24 cellular contexts compared by ENCODE assay signal in the genomic region with DNA sequence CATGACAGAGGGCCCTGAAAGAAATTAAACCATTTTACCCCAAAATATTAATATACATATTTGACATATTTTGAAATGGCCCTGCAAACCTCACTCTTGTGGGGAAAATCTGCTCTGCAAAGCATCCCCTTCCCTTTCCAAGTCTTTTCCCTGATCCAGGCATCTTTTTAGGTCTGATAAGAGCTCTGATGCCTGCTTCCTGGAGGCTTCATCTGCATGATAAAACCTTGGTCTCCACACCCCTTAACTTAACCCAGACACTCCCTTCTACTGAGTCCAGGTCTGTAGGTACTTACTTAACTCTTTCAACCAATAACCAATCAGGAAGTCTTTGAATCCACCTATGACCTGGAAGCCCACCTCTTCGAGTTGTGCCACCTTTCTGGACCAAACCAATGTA. TPM values are rescaled to one million over a fixed set of nuclear protein-coding genes. Genes with fewer than 3 reads are reported as not detected.
"Had no signal": no experiment of that assay in that cellular context is flagged by ENCODE, and none has a peak within 500 bp of the region (broad histone marks: within the 10 kb centered on the region; RNA-seq: fewer than 3 reads in every experiment).

No MANE protein-coding gene starts in this region.

- H3K9me3 Mint-ChIP-seq: type B pancreatic cell had no signal

- H3K27ac Mint-ChIP-seq: stimulated activated naive B cell treated with anti-CD40 and anti-IgM and Interleukin-4, amounts not matched to agents 10 μg/mL and 1 μg/mL and 100 μg/mL, for 72 hours; type B pancreatic cell had no signal

- H3K27ac ChIP-seq: epithelial cell of prostate, esophagus muscularis mucosa, gastrocnemius medialis, thyroid gland had no signal

- H3K27me3 ChIP-seq: esophagus muscularis mucosa, gastrocnemius medialis, heart right ventricle, thyroid gland had no signal

- H3K27me3 Mint-ChIP-seq: type B pancreatic cell had no signal

- H3K36me3 Mint-ChIP-seq: type B pancreatic cell had no signal

- ATAC-seq: gastrocnemius medialis; left colon; naive thymus-derived CD8-positive, alpha-beta T cell; sciatic nerve; stimulated activated naive B cell treated with anti-CD40 and anti-IgM and Interleukin-4, amounts not matched to agents 10 μg/mL and 1 μg/mL and 100 μg/mL, for 72 hours had no signal

- DNase-seq: cortex of kidney; effector memory CD4-positive, alpha-beta T cell; left colon; naive thymus-derived CD8-positive, alpha-beta T cell; posterior cingulate gyrus; stimulated activated CD4-positive, alpha-beta T cell treated with anti-CD3 and anti-CD28 coated beads, Interleukin-2, amount 100 ng/mL, for 24 hours; stimulated activated CD4-positive, alpha-beta T cell treated with anti-CD3 and anti-CD28 coated beads, Interleukin-4, amount 100 ng/mL, for 4 hours; stimulated activated naive B cell treated with anti-CD40 and anti-IgM and Interleukin-4, amounts not matched to agents 10 μg/mL and 1 μg/mL and 100 μg/mL, for 72 hours; thyroid gland had no signal

- H3K4me3 ChIP-seq: esophagus muscularis mucosa, gastrocnemius medialis, heart right ventricle, thyroid gland had no signal

- H3K9me3 ChIP-seq: thyroid gland had no signal

- H3K4me3 Mint-ChIP-seq: naive thymus-derived CD8-positive, alpha-beta T cell; stimulated activated naive B cell treated with anti-CD40 and anti-IgM and Interleukin-4, amounts not matched to agents 10 μg/mL and 1 μg/mL and 100 μg/mL, for 72 hours; type B pancreatic cell had no signal

- H3K36me3 ChIP-seq: esophagus muscularis mucosa, gastrocnemius medialis, heart right ventricle, thyroid gland had no signal

RNA-seq across cellular contexts. Expression of a gene that starts 1.8 kb away (rescaled TPM):
- total RNA-seq: esophagus muscularis mucosa; fibroblast of villous mesenchyme; kidney epithelial cell; lung microvascular endothelial cell; naive thymus-derived CD8-positive, alpha-beta T cell; osteocyte; pulmonary artery endothelial cell had no signal
- polyA plus RNA-seq: naive thymus-derived CD8-positive, alpha-beta T cell; neural cell had no signal

RNA-seq across cellular contexts. Expression of a gene that starts 13.1 kb away (rescaled TPM):
- total RNA-seq: fibroblast of villous mesenchyme, lung microvascular endothelial cell, osteocyte, pulmonary artery endothelial cell had no signal

RNA-seq across cellular contexts. Expression of a gene that starts 32.6 kb away (rescaled TPM):
- polyA plus RNA-seq: neural cell had no signal

RNA-seq across cellular contexts. Expression of a gene that starts 59.1 kb away (rescaled TPM):
- total RNA-seq: esophagus muscularis mucosa; fibroblast of villous mesenchyme; gastrocnemius medialis; kidney epithelial cell; liver; lung microvascular endothelial cell; mononuclear cell; naive thymus-derived CD8-positive, alpha-beta T cell; osteocyte; pulmonary artery endothelial cell; sciatic nerve; skeletal muscle tissue had no signal
- polyA plus RNA-seq: heart right ventricle, neural cell had no signal
